ENCODE assay signal across 32 cellular contexts in genomic region chr18:78566720-78567119, GRCh38.
"Had no signal": no experiment of that assay in that cellular context is flagged by ENCODE, and none has a peak within 500 bp of the region (broad histone marks: within the 10 kb centered on the region; RNA-seq: fewer than 3 reads in every experiment).

No MANE protein-coding gene starts in this region.

- DNase-seq: activated B cell treated with CpG ODN at 0.5 μM for 24 hours; activated CD4-positive, alpha-beta memory T cell treated with anti-CD3 and anti-CD28 coated beads for 36 hours; activated CD4-positive, alpha-beta T cell treated with anti-CD3 and anti-CD28 coated beads for 4 hours; activated CD4-positive, alpha-beta T cell treated with anti-CD3 and anti-CD28 coated beads, Interleukin-2, amount 10 ng/mL, durations not matched to agents 24 days and 14 days; activated CD4-positive, alpha-beta T cell treated with anti-CD3 and anti-CD28 coated beads, Interleukin-2, amount 50 U/mL, for 1 hour; activated CD4-positive, alpha-beta T cell treated with anti-CD3 and anti-CD28 coated beads, Interleukin-2, amount 50 U/mL, for 4 hours; activated CD4-positive, CD25-positive, alpha-beta regulatory T cell treated with anti-CD3 and anti-CD28 coated beads, Interleukin-2, amount 50 U/mL, for 72 hours; activated CD8-positive, alpha-beta memory T cell treated with anti-CD3 and anti-CD28 coated beads, Interleukin-2, amount 10 ng/mL, durations not matched to agents 7 days and 5 days; activated CD8-positive, alpha-beta T cell treated with anti-CD3 and anti-CD28 coated beads for 36 hours; activated effector memory CD4-positive, alpha-beta T cell treated with anti-CD3 and anti-CD28 coated beads, Interleukin-2, amount 50 U/mL, for 16 hours; activated gamma-delta T cell treated with Interleukin-2 at 50 U/mL for 16 hours; activated naive CD4-positive, alpha-beta T cell; activated naive CD4-positive, alpha-beta T cell treated with anti-CD3 and anti-CD28 coated beads for 36 hours; activated naive CD4-positive, alpha-beta T cell treated with anti-CD3 and anti-CD28 coated beads, Interleukin-2, amount 50 U/mL, for 16 hours; activated naive CD8-positive, alpha-beta T cell treated with anti-CD3 and anti-CD28 coated beads, Interleukin-2, amount 10 ng/mL, durations not matched to agents 7 days and 5 days; activated naive CD8-positive, alpha-beta T cell treated with anti-CD3 and anti-CD28 coated beads, Interleukin-2, amount 50 U/mL, for 24 hours; activated T-cell treated with anti-CD3 and anti-CD28 coated beads for 4 hours; activated T-cell treated with anti-CD3 and anti-CD28 coated beads, Interleukin-2, amount 50 U/mL, for 1 hour; activated T-cell treated with anti-CD3 and anti-CD28 coated beads, Interleukin-2, amount 50 U/mL, for 4 hours; activated T-cell treated with anti-CD3 and anti-CD28 coated beads, Interleukin-2, amount 50 U/mL, for 72 hours; amygdala; anterior cingulate cortex; caudate nucleus; cerebellar nuclear complex; T-helper 1 cell; T-helper 2 cell; T-helper 9 cell had no signal

- H3K4me1 ChIP-seq: ascending aorta had no signal

- ATAC-seq: activated CD8-positive, alpha-beta memory T cell treated with anti-CD3 and anti-CD28 coated beads, Interleukin-2, amount 10 ng/mL, durations not matched to agents 7 days and 5 days; activated CD8-positive, alpha-beta T cell treated with anti-CD3 and anti-CD28 coated beads for 36 hours; activated naive CD4-positive, alpha-beta T cell treated with anti-CD3 and anti-CD28 coated beads, Interleukin-2, amount 50 U/mL, for 72 hours; activated naive CD8-positive, alpha-beta T cell treated with anti-CD3 and anti-CD28 coated beads, Interleukin-2, amount 50 U/mL, for 24 hours; activated T-cell treated with anti-CD3 and anti-CD28 coated beads, Interleukin-2, amount 50 U/mL, for 4 hours; activated T-cell treated with anti-CD3 and anti-CD28 coated beads, Interleukin-2, amount 50 U/mL, for 72 hours; activated T-helper 17 cell treated with anti-CD3 and anti-CD28 coated beads, Interleukin-2, amount 50 U/mL, for 72 hours had no signal

- H3K27me3 ChIP-seq: ascending aorta, cardiac muscle cell had no signal

- H3K4me3 ChIP-seq: ascending aorta, cardiac muscle cell had no signal

- H3K36me3 ChIP-seq: ascending aorta, cardiac muscle cell had no signal

- H3K27ac ChIP-seq: ascending aorta, cardiac muscle cell, VCaP had no signal
